In genomic region chr11:2762451-2762850, GRCh38 we compare ENCODE assay signal across 19 cellular contexts.
DNase-seq lines count a peak whose midpoint lies in the region; FAIRE-seq and TF ChIP-seq lines count a peak whose summit lies in the region.
"Had no signal": no experiment of that assay in that cellular context is flagged by ENCODE, and none has a peak within 500 bp of the region (broad histone marks: within the 10 kb centered on the region; RNA-seq: fewer than 3 reads in every experiment).

No MANE protein-coding gene starts in this region.

- POLR2A ChIA-PET in activated CD4-positive, alpha-beta T cell treated with anti-CD3 and anti-CD28 coated beads, Interleukin-2, amount 10 ng/mL, durations not matched to agents 7 days and 5 days (lab: Charles Lee), result no interaction called here

- H3K36me3 Mint-ChIP-seq in activated CD4-positive, alpha-beta T cell treated with anti-CD3 and anti-CD28 coated beads, Interleukin-2, amount 10 ng/mL, durations not matched to agents 7 days and 5 days (ENCODE audit: low read depth), result no peaks in the 10 kb centered on the region
- H3K36me3 Mint-ChIP-seq: immature natural killer cell had no signal

- no peak overlapping the region for H3K27ac Mint-ChIP-seq in activated CD4-positive, alpha-beta T cell treated with anti-CD3 and anti-CD28 coated beads, Interleukin-2, amount 10 ng/mL, durations not matched to agents 7 days and 5 days
- H3K27ac Mint-ChIP-seq: activated naive CD4-positive, alpha-beta T cell treated with anti-CD3 and anti-CD28 coated beads, Interleukin-2, amount 50 U/mL, for 24 hours; immature natural killer cell had no signal

- FAIRE-seq in HTR-8/SVneo (lab: Jason Lieb, UNC), result peak; percentile 4
- FAIRE-seq: A204.1 had no signal

- H3K79me2 ChIP-seq in MM.1S (ENCODE audit: low read length), result no peaks in the 10 kb centered on the region

- H3K9ac ChIP-seq in MM.1S (ENCODE audit: low read length), result no peak overlapping the region

- H2AFZ ChIP-seq in MM.1S (ENCODE audit: low read length), result no peak overlapping the region

- H3K4me1 ChIP-seq in MM.1S (ENCODE audit: low read length), result peaks cover 11% of the 10 kb centered on the region
- H3K4me1 ChIP-seq: BE2C had no signal

- no peak overlapping the region for H3K4me3 ChIP-seq in MM.1S (ENCODE audit: low read length)
- H3K4me3 ChIP-seq: MG63 had no signal

- no peak overlapping the region for H3K4me2 ChIP-seq in MM.1S (ENCODE audit: low read depth, low read length)

- H3K4me1 Mint-ChIP-seq in activated CD4-positive, alpha-beta T cell treated with anti-CD3 and anti-CD28 coated beads, Interleukin-2, amount 10 ng/mL, durations not matched to agents 7 days and 5 days, result no peaks in the 10 kb centered on the region
- H3K4me1 Mint-ChIP-seq: activated naive CD4-positive, alpha-beta T cell treated with anti-CD3 and anti-CD28 coated beads, Interleukin-2, amount 50 U/mL, for 24 hours; immature natural killer cell had no signal

- DNase-seq in activated CD4-positive, alpha-beta T cell treated with anti-CD3 and anti-CD28 coated beads, Interleukin-2, amount 10 ng/mL, durations not matched to agents 7 days and 5 days, result peak; percentile 0
- no peak for DNase-seq in activated CD4-positive, alpha-beta T cell treated with anti-CD3 and anti-CD28 coated beads, Interleukin-2, amount 50 U/mL, for 48 hours
- no peak for DNase-seq in HTR-8/SVneo (ENCODE audit: insufficient read length, low spot score)
- DNase-seq in ecto neural progenitor cell (ENCODE audit: low spot score), result peak; percentile 32
- DNase-seq in posterior cingulate gyrus, result peak in 6 of 10 donors; percentile 2 to 59 (median 22)
- DNase-seq in MM.1S, result no peak
- no peak for DNase-seq in putamen (ENCODE audit: low spot score)
- DNase-seq in kidney glomerular epithelial cell (lab: John Stamatoyannopoulos, UW), result no peak
- DNase-seq: activated T-cell treated with anti-CD3 and anti-CD28 coated beads for 4 hours, BE2C, COR-L47, DMS79 treated with DMSO at 0.1 percent for 48 hours, immature natural killer cell, MG63, NCI-H146, NCI-H526 treated with DMSO at 0.1 percent for 48 hours had no signal

- H3K36me3 ChIP-seq in MM.1S (replicated peaks; ENCODE audit: insufficient read depth, low read length), result no peaks in the 10 kb centered on the region
- H3K36me3 ChIP-seq: BE2C, MG63 had no signal

- no peaks in the 10 kb centered on the region for H3F3A ChIP-seq in MM.1S (ENCODE audit: insufficient read depth, low read length)

- H3K9me3 ChIP-seq in MM.1S (replicated peaks; ENCODE audit: insufficient read depth, low read length), result no peaks in the 10 kb centered on the region
- H3K9me3 ChIP-seq: BE2C, MG63 had no signal

- no peaks in the 10 kb centered on the region for H4K20me1 ChIP-seq in MM.1S (ENCODE audit: insufficient read depth, low read length)

- no peaks in the 10 kb centered on the region for H3K9me2 ChIP-seq in MM.1S (replicated peaks; ENCODE audit: insufficient read depth, low read length)

- no peak for TF ChIP-seq CTCF in MM.1S (IDR thresholded peaks at IDR 0.05; ENCODE audit: low read length)

- no peak overlapping the region for H3K27ac ChIP-seq in MM.1S (ENCODE audit: low read length)
- H3K27ac ChIP-seq: RWPE1 had no signal

- H3K27me3 ChIP-seq in MM.1S (replicated peaks; ENCODE audit: insufficient read depth, low read length), result no peaks in the 10 kb centered on the region
- H3K27me3 ChIP-seq: BE2C, MG63 had no signal

- CTCF ChIA-PET in activated CD4-positive, alpha-beta T cell treated with anti-CD3 and anti-CD28 coated beads, Interleukin-2, amount 10 ng/mL, durations not matched to agents 7 days and 5 days (lab: Charles Lee), result no interaction called here

- no peak overlapping the region for H3K4me3 Mint-ChIP-seq in activated CD4-positive, alpha-beta T cell treated with anti-CD3 and anti-CD28 coated beads, Interleukin-2, amount 10 ng/mL, durations not matched to agents 7 days and 5 days
- H3K4me3 Mint-ChIP-seq: activated naive CD4-positive, alpha-beta T cell treated with anti-CD3 and anti-CD28 coated beads, Interleukin-2, amount 50 U/mL, for 24 hours; immature natural killer cell had no signal

- peaks cover 2% of the 10 kb centered on the region for H3K9me3 Mint-ChIP-seq in activated CD4-positive, alpha-beta T cell treated with anti-CD3 and anti-CD28 coated beads, Interleukin-2, amount 10 ng/mL, durations not matched to agents 7 days and 5 days
- H3K9me3 Mint-ChIP-seq: activated naive CD4-positive, alpha-beta T cell treated with anti-CD3 and anti-CD28 coated beads, Interleukin-2, amount 50 U/mL, for 24 hours; immature natural killer cell had no signal

- intact Hi-C loops in posterior cingulate gyrus (cut with DNase I), result no loop called here

- no peaks in the 10 kb centered on the region for H3K27me3 Mint-ChIP-seq in activated CD4-positive, alpha-beta T cell treated with anti-CD3 and anti-CD28 coated beads, Interleukin-2, amount 10 ng/mL, durations not matched to agents 7 days and 5 days
- H3K27me3 Mint-ChIP-seq: activated naive CD4-positive, alpha-beta T cell treated with anti-CD3 and anti-CD28 coated beads, Interleukin-2, amount 50 U/mL, for 24 hours had no signal

Comparison
In these comparisons a context has a peak if more than half of its experiments do, and no peak if none do; other contexts are left out.
1. DNase-seq: peak in activated CD4-positive, alpha-beta T cell treated with anti-CD3 and anti-CD28 coated beads, Interleukin-2, amount 10 ng/mL, durations not matched to agents 7 days and 5 days (single experiment), ecto neural progenitor cell (single experiment) and posterior cingulate gyrus (6 of 10); none in activated CD4-positive, alpha-beta T cell treated with anti-CD3 and anti-CD28 coated beads, Interleukin-2, amount 50 U/mL, for 48 hours (0 of 2), HTR-8/SVneo (single experiment), MM.1S (single experiment), putamen (single experiment) and kidney glomerular epithelial cell (single experiment).